28 cellular contexts compared by ENCODE assay signal in the genomic region with DNA sequence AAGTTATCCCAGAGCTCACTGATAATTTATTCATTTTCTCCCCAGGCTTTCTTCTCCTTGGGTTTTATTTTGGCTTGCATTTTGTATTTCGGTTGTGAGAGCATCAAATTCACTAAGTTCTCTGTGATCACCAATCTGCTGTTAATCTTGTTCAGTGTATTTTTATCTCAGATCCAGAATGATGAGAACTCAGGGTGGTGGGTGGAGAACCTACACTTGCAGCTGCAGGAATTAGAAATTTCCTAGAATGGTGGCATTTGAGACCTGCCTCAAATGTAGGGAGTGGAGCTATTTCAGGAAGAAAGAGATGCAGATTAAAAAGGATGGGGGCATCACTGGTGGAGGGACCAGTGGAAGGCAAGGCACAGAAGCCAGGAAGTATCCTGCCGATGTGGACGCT.
"Had no signal": no experiment of that assay in that cellular context is flagged by ENCODE, and none has a peak within 500 bp of the region (broad histone marks: within the 10 kb centered on the region; RNA-seq: fewer than 3 reads in every experiment).

No MANE protein-coding gene starts in this region.

- H3K4me1 Mint-ChIP-seq: stimulated activated effector memory CD8-positive, alpha-beta T cell treated with anti-CD3 and anti-CD28 coated beads, Interleukin-12 subunit alpha, Interleukin-12 subunit beta, amount 100 ng/mL, for 72 hours; stimulated activated naive B cell treated with anti-CD40 and anti-IgM and Interleukin-4, amounts not matched to agents 10 μg/mL and 1 μg/mL and 100 μg/mL, for 72 hours; stimulated activated naive CD8-positive, alpha-beta T cell treated with anti-CD3 and anti-CD28 coated beads, Interleukin-15, amount 100 ng/mL, for 72 hours had no signal

- H3K27ac ChIP-seq: stomach, suprapubic skin, testis, thoracic aorta, thyroid gland, tibial artery, tibial nerve, transverse colon, upper lobe of left lung, upper lobe of right lung, uterus, vagina had no signal

- H3K4me3 ChIP-seq: stomach, suprapubic skin, testis, thoracic aorta, thyroid gland, tibial artery, tibial nerve, transverse colon, upper lobe of left lung, upper lobe of right lung, uterus, vagina had no signal

- H3K27me3 ChIP-seq: stomach, suprapubic skin, testis, thyroid gland, tibial artery, tibial nerve, transverse colon, upper lobe of left lung, upper lobe of right lung, uterus, vagina had no signal

- DNase-seq: stimulated activated CD4-positive, alpha-beta T cell treated with anti-CD3 and anti-CD28 coated beads, Interleukin-2, amount 100 ng/mL, for 48 hours; stimulated activated CD4-positive, alpha-beta T cell treated with anti-CD3 and anti-CD28 coated beads, Interleukin-4, amount 100 ng/mL, for 1 hour; stimulated activated CD4-positive, alpha-beta T cell treated with anti-CD3 and anti-CD28 coated beads, Interleukin-4, amount 100 ng/mL, for 24 hours; stimulated activated CD4-positive, alpha-beta T cell treated with anti-CD3 and anti-CD28 coated beads, Interleukin-4, amount 100 ng/mL, for 4 hours; stimulated activated CD8-positive, alpha-beta memory T cell treated with anti-CD3 and anti-CD28 coated beads, Interleukin-4, amount 100 ng/mL, for 48 hours; stimulated activated naive B cell treated with anti-CD40 and anti-IgM and Interleukin-4, amounts not matched to agents 10 μg/mL and 1 μg/mL and 100 μg/mL, for 72 hours; stimulated activated naive CD4-positive, alpha-beta T cell; stimulated activated naive CD4-positive, alpha-beta T cell treated with Interleukin-2 at 50 U/mL for 16 hours; stimulated activated naive CD8-positive, alpha-beta T cell treated with anti-CD3 and anti-CD28 coated beads, Interleukin-15, amount 100 ng/mL, for 72 hours; stimulated activated naive CD8-positive, alpha-beta T cell treated with anti-CD3 and anti-CD28 coated beads, Interleukin-15, Interleukin-2, amounts not matched to agents 100 U/mL and 50 U/mL, for 24 hours; stomach; substantia nigra; testis; thyroid gland; tibial artery; transverse colon; trophoblast cell; upper lobe of left lung; upper lobe of right lung; uterus had no signal

- H3K9me3 ChIP-seq: suprapubic skin, testis, thoracic aorta, thyroid gland, tibial artery, transverse colon, upper lobe of left lung, upper lobe of right lung, uterus, vagina had no signal

- H3K4me1 ChIP-seq: stomach, suprapubic skin, testis, thyroid gland, tibial artery, tibial nerve, transverse colon, upper lobe of left lung, upper lobe of right lung, uterus, vagina had no signal

- H3K9me3 Mint-ChIP-seq: stimulated activated effector memory CD8-positive, alpha-beta T cell treated with anti-CD3 and anti-CD28 coated beads, Interleukin-12 subunit alpha, Interleukin-12 subunit beta, amount 100 ng/mL, for 72 hours; stimulated activated naive CD8-positive, alpha-beta T cell treated with anti-CD3 and anti-CD28 coated beads, Interleukin-15, amount 100 ng/mL, for 72 hours; stimulated activated naive CD8-positive, alpha-beta T cell treated with anti-CD3 and anti-CD28 coated beads, Interleukin-15, Interleukin-2, amounts not matched to agents 100 ng/mL and 50 ng/mL, for 24 hours had no signal

- H3K36me3 ChIP-seq: stomach, suprapubic skin, thoracic aorta, thyroid gland, tibial artery, tibial nerve, transverse colon, upper lobe of left lung, upper lobe of right lung, uterus, vagina had no signal

- H3K27ac Mint-ChIP-seq: stimulated activated effector memory CD8-positive, alpha-beta T cell treated with anti-CD3 and anti-CD28 coated beads, Interleukin-12 subunit alpha, Interleukin-12 subunit beta, amount 100 ng/mL, for 72 hours; stimulated activated memory B cell treated with anti-CD40 and anti-IgM and Interleukin-4, amounts not matched to agents 10 μg/mL and 1 μg/mL and 100 μg/mL, for 72 hours; stimulated activated naive B cell treated with anti-CD40 and anti-IgM and Interleukin-4, amounts not matched to agents 10 μg/mL and 1 μg/mL and 100 μg/mL, for 72 hours; stimulated activated naive CD8-positive, alpha-beta T cell treated with anti-CD3 and anti-CD28 coated beads, Interleukin-15, amount 100 ng/mL, for 72 hours; stimulated activated naive CD8-positive, alpha-beta T cell treated with anti-CD3 and anti-CD28 coated beads, Interleukin-15, Interleukin-2, amounts not matched to agents 100 ng/mL and 50 ng/mL, for 24 hours; type B pancreatic cell had no signal

- H3K36me3 Mint-ChIP-seq: stimulated activated effector memory CD8-positive, alpha-beta T cell treated with anti-CD3 and anti-CD28 coated beads, Interleukin-12 subunit alpha, Interleukin-12 subunit beta, amount 100 ng/mL, for 72 hours; stimulated activated memory B cell treated with anti-CD40 and anti-IgM and Interleukin-4, amounts not matched to agents 10 μg/mL and 1 μg/mL and 100 μg/mL, for 72 hours; type B pancreatic cell had no signal

- H3K27me3 Mint-ChIP-seq: type B pancreatic cell had no signal

- H3K4me3 Mint-ChIP-seq: stimulated activated effector memory CD8-positive, alpha-beta T cell treated with anti-CD3 and anti-CD28 coated beads, Interleukin-12 subunit alpha, Interleukin-12 subunit beta, amount 100 ng/mL, for 72 hours; stimulated activated memory B cell treated with anti-CD40 and anti-IgM and Interleukin-4, amounts not matched to agents 10 μg/mL and 1 μg/mL and 100 μg/mL, for 72 hours; stimulated activated naive B cell treated with anti-CD40 and anti-IgM and Interleukin-4, amounts not matched to agents 10 μg/mL and 1 μg/mL and 100 μg/mL, for 72 hours; stimulated activated naive CD8-positive, alpha-beta T cell treated with anti-CD3 and anti-CD28 coated beads, Interleukin-15, amount 100 ng/mL, for 72 hours; stimulated activated naive CD8-positive, alpha-beta T cell treated with anti-CD3 and anti-CD28 coated beads, Interleukin-15, Interleukin-2, amounts not matched to agents 100 ng/mL and 50 ng/mL, for 24 hours; type B pancreatic cell had no signal
